In the genomic region with DNA sequence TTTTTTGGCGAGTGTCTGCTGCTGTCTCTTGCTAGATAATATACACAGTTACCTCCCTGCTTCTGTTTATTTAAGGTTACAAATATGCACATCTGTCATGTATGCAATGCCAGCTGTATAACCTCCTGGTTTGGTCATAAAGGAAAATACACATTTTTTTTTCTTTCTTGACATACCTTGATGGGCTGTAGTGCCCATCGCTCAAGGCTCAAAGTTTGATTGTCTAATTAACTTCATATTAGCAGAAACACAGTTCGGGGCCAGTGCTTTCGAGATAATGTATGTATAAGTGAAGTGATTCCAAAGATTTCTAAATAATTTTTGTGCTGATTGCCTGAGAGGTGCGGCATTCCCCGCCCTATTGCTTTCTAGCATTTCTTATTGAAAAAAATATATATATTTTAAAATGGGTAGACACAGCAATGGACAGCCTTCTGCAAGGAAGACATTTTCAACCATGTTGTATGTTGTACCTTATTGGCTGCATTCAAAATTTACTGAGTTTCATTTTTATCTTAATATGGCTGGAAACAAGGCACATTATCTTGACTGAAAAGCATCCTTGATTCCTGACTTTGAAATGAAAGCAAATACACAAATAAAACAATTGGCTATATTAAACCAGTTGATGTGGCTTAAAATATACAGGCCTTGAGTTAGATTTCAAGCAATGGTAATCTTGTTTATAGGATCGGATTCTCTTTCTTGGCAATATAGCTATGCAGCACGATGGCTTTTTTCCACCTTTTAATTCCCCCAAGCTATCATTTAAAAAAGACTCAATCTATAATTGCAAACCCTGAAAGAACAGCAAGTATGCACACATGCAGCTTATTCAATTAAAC, we compare ENCODE assay signal across 12 cellular contexts.
DNase-seq lines count a peak whose midpoint lies in the region; TF ChIP-seq lines count a peak whose summit lies in the region.
"Had no signal": no experiment of that assay in that cellular context is flagged by ENCODE, and none has a peak within 500 bp of the region (broad histone marks: within the 10 kb centered on the region; RNA-seq: fewer than 3 reads in every experiment).

No MANE protein-coding gene starts in this region.

- no peaks in the 10 kb centered on the region for H3K9me3 ChIP-seq in DOHH2 (ENCODE audit: control insufficient read depth, insufficient read depth, low read length)

- H3K27ac Mint-ChIP-seq in nephron: peak overlapping the region in 2 of 3 experiments; percentile 42 to 87

- no peak for DNase-seq in Jurkat, Clone E6-1 (ENCODE audit: low read depth, low spot score)
- DNase-seq in GM03348 (ENCODE audit: low spot score): no peak
- no peak for DNase-seq in posterior cingulate gyrus
- no peak for DNase-seq in amniotic stem cell (lab: John Stamatoyannopoulos, UW)
- DNase-seq: DND-41; mesenchymal stem cell; NCI-H446 treated with DMSO at 0.1 percent for 48 hours; stimulated activated CD8-positive, alpha-beta memory T cell treated with anti-CD3 and anti-CD28 coated beads, Interleukin-4, amount 100 ng/mL, for 48 hours had no signal

- intact Hi-C loops in posterior cingulate gyrus (cut with DNase I): no loop called here

- peaks cover 53% of the 10 kb centered on the region for H3K4me1 ChIP-seq in DOHH2 (ENCODE audit: control insufficient read depth, low read length)

- H3K27ac ChIP-seq in DOHH2 (ENCODE audit: low read depth, low read length): peak overlapping the region; percentile 93
- H3K27ac ChIP-seq in angular gyrus (ENCODE audit: low read depth, low read length): peak overlapping the region; percentile 91
- H3K27ac ChIP-seq: coronary artery had no signal

- H3K9me3 Mint-ChIP-seq in nephron: peaks cover 3% of the 10 kb centered on the region

- peaks cover 20% of the 10 kb centered on the region for H3F3A ChIP-seq in DOHH2 (ENCODE audit: control insufficient read depth, insufficient read depth)

- H3K4me3 ChIP-seq in DOHH2 (ENCODE audit: low read length): peak overlapping the region; percentile 80
- peak overlapping the region; percentile 49 for H3K4me3 ChIP-seq in Jurkat, Clone E6-1 (ENCODE audit: low read length)

- no peaks in the 10 kb centered on the region for H4K20me1 ChIP-seq in DOHH2 (ENCODE audit: control insufficient read depth, insufficient read depth, low read depth, low read length)

- H3K4me3 Mint-ChIP-seq in nephron: peak overlapping the region; percentile 45 to 80 (median 78)

- no peaks in the 10 kb centered on the region; the same call in 1 of the 2 replicates for H3K36me3 ChIP-seq in DOHH2 (ENCODE audit: control insufficient read depth, low read length)

- TF ChIP-seq CTCF in DOHH2 (IDR thresholded peaks at IDR 0.05; ENCODE audit: low read depth, low read length, poor library complexity, severe bottlenecking) (no peak), nephron (IDR thresholded peaks at IDR 0.05; ENCODE audit: unreplicated experiment in 3 of 3) (no peak)

- peak overlapping the region; percentile 71 for H3K4me2 ChIP-seq in DOHH2 (ENCODE audit: low read length)

- no peaks in the 10 kb centered on the region for H3K9me2 ChIP-seq in DOHH2 (replicated peaks; ENCODE audit: control insufficient read depth, low read length)

- peaks cover 23% of the 10 kb centered on the region for H3K4me1 Mint-ChIP-seq in nephron

- H3K27me3 ChIP-seq in DOHH2 (ENCODE audit: control insufficient read depth, low read length): no peaks in the 10 kb centered on the region

- H3K27me3 Mint-ChIP-seq in nephron (ENCODE audit: low read depth): peaks cover 100% of the 10 kb centered on the region

- peaks cover 29% of the 10 kb centered on the region for H3K79me2 ChIP-seq in DOHH2 (ENCODE audit: control insufficient read depth, low read length)

- no peaks in the 10 kb centered on the region for H3K36me3 Mint-ChIP-seq in nephron (ENCODE audit: low read depth)
